19 cellular contexts compared by ENCODE assay signal in the genomic region with DNA sequence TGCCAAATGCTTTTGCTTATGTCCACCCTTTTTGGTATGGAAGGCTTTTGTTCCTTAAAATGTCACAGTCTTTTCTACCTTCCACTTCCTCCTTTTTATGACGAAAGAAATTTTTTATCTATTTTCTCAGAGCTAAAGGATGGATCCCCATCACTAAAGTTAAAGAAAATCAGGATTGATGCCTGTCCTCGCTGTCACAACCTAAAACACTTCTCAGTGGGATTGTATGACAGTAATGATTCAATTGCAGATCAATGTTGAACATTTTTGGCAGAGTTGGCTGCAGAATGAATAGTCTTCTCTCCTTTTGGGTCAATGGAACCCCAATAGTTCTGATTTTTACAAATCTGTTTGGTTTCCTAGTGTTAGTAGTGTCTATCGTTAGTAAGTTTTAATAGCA.
"Had no signal": no experiment of that assay in that cellular context is flagged by ENCODE, and none has a peak within 500 bp of the region (broad histone marks: within the 10 kb centered on the region; RNA-seq: fewer than 3 reads in every experiment).

No MANE protein-coding gene starts in this region.

- DNase-seq: IMR-90, Karpas-422, KG1, MG63, NCI-H1092 treated with DMSO at 0.1 percent for 48 hours, NCI-H1436, NCI-H187, NCI-H2029, NCI-H2081 treated with DMSO at 0.1 percent for 48 hours, NCI-H2171, NCI-H226, NCI-H446, NCI-H510A, NCI-H524 treated with DMSO at 0.1 percent for 48 hours, NCI-H69, NCI-H774, Right ventricle myocardium superior, RPMI8226, SIG-M5 had no signal
